ENCODE assay signal across 8 cellular contexts in the genomic region with DNA sequence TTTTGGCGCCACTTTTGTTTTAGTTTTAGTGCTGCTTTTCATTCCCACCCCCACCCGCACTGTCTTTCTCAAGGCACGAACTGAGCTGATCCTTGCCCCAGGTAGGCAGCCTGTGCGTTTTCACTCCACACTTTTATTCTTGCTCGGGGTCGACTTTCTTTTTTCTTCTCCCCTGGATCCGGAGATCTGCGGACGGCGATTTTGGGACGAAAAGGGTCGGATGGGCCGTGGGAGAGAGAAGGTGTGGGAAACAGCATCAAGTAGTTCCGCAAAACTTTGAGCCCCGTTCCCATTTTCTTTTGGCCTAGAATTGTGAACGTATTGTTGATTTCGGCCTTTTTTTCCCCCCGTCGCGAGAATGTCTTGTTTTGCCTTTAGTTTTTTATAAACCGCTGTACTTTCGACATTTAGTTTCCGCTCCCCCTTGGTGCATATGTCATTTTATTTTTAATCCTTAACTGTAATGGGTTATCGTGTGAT. TPM values are rescaled to one million over a fixed set of nuclear protein-coding genes. Genes with fewer than 3 reads are reported as not detected.
A peak's percentile ranks its signal among the peaks of the same experiment; 100 is the strongest.
DNase-seq lines count a peak whose midpoint lies in the region; ATAC-seq and TF ChIP-seq lines count a peak whose summit lies in the region.

No MANE protein-coding gene starts in this region.

- no peaks in the 10 kb centered on the region for H3K4me1 ChIP-seq in lung (ENCODE audit: control insufficient read depth in 2 of 2, insufficient read depth in 2 of 2, low read length in 2 of 2)
- H3K4me1 ChIP-seq in upper lobe of right lung: peaks cover 6% of the 10 kb centered on the region

- WGBS in lung, 2 donors: 0 to 38% methylated on average over 24 of the region's 24 CpGs

- peak overlapping the region; percentile 73 for H3K4me3 ChIP-seq in brain microvascular endothelial cell (ENCODE audit: low read depth, low read length)
- H3K4me3 ChIP-seq in lung: peak overlapping the region; percentile 49
- H3K4me3 ChIP-seq in upper lobe of right lung: peak overlapping the region; percentile 69

- intact Hi-C loops in upper lobe of right lung (cut with DNase I): no loop called here

- H3K27me3 ChIP-seq in brain microvascular endothelial cell (replicated peaks) (no peaks in the 10 kb centered on the region), lung (ENCODE audit: control insufficient read depth, insufficient read depth) (no peaks in the 10 kb centered on the region), upper lobe of right lung (no peaks in the 10 kb centered on the region)

- H3K9me3 ChIP-seq in lung (ENCODE audit: control insufficient read depth in 2 of 2, insufficient read depth in 1 of 2, low read length in 1 of 2) (peaks cover 0 to 4% of the 10 kb centered on the region in 2 donors), upper lobe of right lung (no peaks in the 10 kb centered on the region)

- TF ChIP-seq CTCF in brain microvascular endothelial cell (IDR thresholded peaks at IDR 0.05; ENCODE audit: low read depth, low read length, missing control alignments) (no peak), lung (IDR thresholded peaks at IDR 0.05; ENCODE audit: control extremely low read depth, extremely low read depth) (no peak), upper lobe of right lung (IDR thresholded peaks at IDR 0.05) (no peak)

- ATAC-seq in lung (ENCODE audit: insufficient read depth, low FRiP score): no peak
- no peak for ATAC-seq in upper lobe of right lung
- no peak for ATAC-seq in HG02840 (IDR thresholded peaks at IDR 0.05; ENCODE audit: low FRiP score, unreplicated experiment)
- no peak for ATAC-seq in GM21576 (IDR thresholded peaks at IDR 0.05; ENCODE audit: unreplicated experiment)

- no peaks in the 10 kb centered on the region for H3K36me3 ChIP-seq in brain microvascular endothelial cell (replicated peaks)
- no peaks in the 10 kb centered on the region for H3K36me3 ChIP-seq in lung (ENCODE audit: control insufficient read depth in 2 of 2, insufficient read depth in 2 of 2, low read length in 2 of 2)
- H3K36me3 ChIP-seq in upper lobe of right lung: no peaks in the 10 kb centered on the region

- in situ Hi-C loops in brain microvascular endothelial cell (cut with HindIII; ENCODE audit: low pct_ligation_motif_present, low sequenced_read_pairs): no loop called here

- H3K27ac ChIP-seq in brain microvascular endothelial cell (peak overlapping the region; percentile 97), lung (ENCODE audit: low read depth in 1 of 2, low read length in 1 of 2) (peak overlapping the region; percentile 87 to 97), upper lobe of right lung (peak overlapping the region; percentile 98)

- DNase-seq in GF-D8 (lab: John Stamatoyannopoulos, UW) (peak; percentile 2), M059J (ENCODE audit: low read depth) (peak; percentile 70), brain microvascular endothelial cell (no peak), lung (ENCODE audit: low spot score) (no peak), upper lobe of right lung (no peak), NCI-H187 treated with DMSO at 0.1 percent for 48 hours (lab: John Stamatoyannopoulos, UW) (no peak)

RNA-seq across cellular contexts. Expression of gene STAG2, which starts 0.5 kb away (rescaled TPM):
- total RNA-seq in M059J (2014; rRNA removed; shearing (Covaris generic)): 90.4 and 114 TPM in 2 replicates
- total RNA-seq in lung: 100 to 1,000 TPM in 1 of 2 donors, 10 to 100 TPM in 1; 46.8 to 181 TPM
- 10 to 100 TPM; 16.4 to 26.8 TPM for polyA plus RNA-seq in lung
- total RNA-seq in upper lobe of right lung: 71.4 TPM

Comparison
In these comparisons a context has a peak if more than half of its experiments do, and no peak if none do; other contexts are left out.
1. DNase-seq: peak in GF-D8 (single experiment) and M059J (single experiment); none in brain microvascular endothelial cell (single experiment), lung (single experiment), upper lobe of right lung (single experiment) and NCI-H187 treated with DMSO at 0.1 percent for 48 hours (single experiment).
2. Peak in every context shown above with its lines, with median percentiles within 50 percentile points of each other: H3K27ac ChIP-seq and H3K4me3 ChIP-seq.